ENCODE assay signal across 13 cellular contexts in the genomic region with DNA sequence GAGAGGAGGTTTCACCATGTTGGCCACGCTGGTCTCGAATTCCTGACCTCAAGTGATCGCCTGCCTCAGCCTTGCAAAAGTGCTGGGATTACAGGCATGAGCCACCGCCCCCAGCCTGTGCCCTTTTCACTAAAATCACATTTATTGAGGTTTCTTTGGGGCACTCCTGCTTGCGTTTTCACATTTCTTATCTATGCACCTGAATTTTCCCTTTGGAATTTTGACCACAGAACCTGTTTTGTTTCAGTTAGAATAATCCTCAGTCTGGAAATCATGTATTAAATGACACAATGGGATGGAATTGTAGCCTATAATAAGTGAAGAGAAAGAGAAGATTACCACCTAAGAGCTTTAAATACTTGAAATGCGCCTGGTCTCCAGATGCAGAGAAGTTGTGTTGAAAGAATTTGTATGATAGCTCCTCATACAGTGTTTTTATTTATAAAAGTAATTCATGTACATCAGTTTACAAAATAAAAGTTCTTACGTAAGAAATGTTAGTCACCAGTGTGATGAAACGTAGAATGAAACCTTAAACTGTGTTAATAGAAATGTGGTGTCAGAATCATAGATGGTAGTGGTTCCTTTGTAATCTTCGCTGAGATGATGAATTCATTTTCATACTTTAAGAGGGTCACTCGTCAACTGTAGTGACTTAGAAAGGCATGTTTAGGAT.
A peak's percentile ranks its signal among the peaks of the same experiment; 100 is the strongest.
DNase-seq lines count a peak whose midpoint lies in the region; ATAC-seq, FAIRE-seq and TF ChIP-seq lines count a peak whose summit lies in the region.
"Had no signal": no experiment of that assay in that cellular context is flagged by ENCODE, and none has a peak within 500 bp of the region (broad histone marks: within the 10 kb centered on the region; RNA-seq: fewer than 3 reads in every experiment).

No MANE protein-coding gene starts in this region.

- H3K79me2 ChIP-seq in astrocyte (ENCODE audit: insufficient read depth, low read length), result peaks cover 96% of the 10 kb centered on the region

- H3K4me3 ChIP-seq in astrocyte (ENCODE audit: insufficient read depth, low read depth, low read length), result no peak overlapping the region

- H3K27ac Mint-ChIP-seq in astrocyte (ENCODE audit: unreplicated experiment), result no peak overlapping the region
- H3K27ac Mint-ChIP-seq in memory B cell, result peak overlapping the region; percentile 37
- no peak overlapping the region for H3K27ac Mint-ChIP-seq in activated CD4-positive, alpha-beta T cell treated with anti-CD3 and anti-CD28 coated beads, Interleukin-2, amount 10 ng/mL, durations not matched to agents 7 days and 5 days
- H3K27ac Mint-ChIP-seq: activated naive CD4-positive, alpha-beta T cell treated with anti-CD3 and anti-CD28 coated beads, Interleukin-2, amount 10 ng/mL, durations not matched to agents 7 days and 5 days; B cell; T-helper 17 cell had no signal

- no peak overlapping the region for H3K4me2 ChIP-seq in astrocyte (ENCODE audit: low read length)

- TF ChIP-seq CTCF in astrocyte (IDR thresholded peaks at IDR 0.05; ENCODE audit: insufficient read depth, low read depth, low read length) (no peak), GM13976 (IDR thresholded peaks at IDR 0.05; ENCODE audit: borderline replicate concordance, control extremely low read depth, extremely low read depth, insufficient read depth, missing control alignments) (no peak)

- H3K4me1 Mint-ChIP-seq in astrocyte (ENCODE audit: low read depth, unreplicated experiment) (peaks cover 6% of the 10 kb centered on the region), memory B cell (peaks cover 18% of the 10 kb centered on the region)
- peaks cover 12% of the 10 kb centered on the region for H3K4me1 Mint-ChIP-seq in activated CD4-positive, alpha-beta T cell treated with anti-CD3 and anti-CD28 coated beads, Interleukin-2, amount 10 ng/mL, durations not matched to agents 7 days and 5 days

- POLR2A ChIA-PET in activated CD4-positive, alpha-beta T cell treated with anti-CD3 and anti-CD28 coated beads, Interleukin-2, amount 10 ng/mL, durations not matched to agents 7 days and 5 days (lab: Charles Lee), result no interaction called here

- H3K36me3 Mint-ChIP-seq in astrocyte (ENCODE audit: low read depth, unreplicated experiment) (peaks cover 8% of the 10 kb centered on the region), memory B cell (peaks cover 16% of the 10 kb centered on the region)
- peaks cover 9% of the 10 kb centered on the region for H3K36me3 Mint-ChIP-seq in activated CD4-positive, alpha-beta T cell treated with anti-CD3 and anti-CD28 coated beads, Interleukin-2, amount 10 ng/mL, durations not matched to agents 7 days and 5 days (ENCODE audit: low read depth)

- H3K4me1 ChIP-seq in astrocyte (ENCODE audit: insufficient read depth, low read length), result no peaks in the 10 kb centered on the region

- H3K27me3 ChIP-seq in astrocyte (ENCODE audit: insufficient read depth, low read length), result no peaks in the 10 kb centered on the region

- DNase-seq in AG20443 (ENCODE audit: low spot score) (peak; percentile 15), HS-5 (ENCODE audit: low read depth) (peak; percentile 58), astrocyte (ENCODE audit: low read depth) (peak; percentile 53), memory B cell (ENCODE audit: low spot score in 2 of 2) (no peak), GM13976 (ENCODE audit: low spot score) (no peak), OCI-M2 (lab: John Stamatoyannopoulos, UW; ENCODE audit: unreplicated experiment) (no peak)
- DNase-seq in activated CD4-positive, alpha-beta T cell treated with anti-CD3 and anti-CD28 coated beads, Interleukin-2, amount 50 U/mL, for 1 hour, result no peak
- DNase-seq in activated CD4-positive, alpha-beta T cell treated with anti-CD3 and anti-CD28 coated beads, Interleukin-2, amount 10 ng/mL, durations not matched to agents 7 days and 5 days, result no peak
- DNase-seq: activated CD8-positive, alpha-beta memory T cell treated with anti-CD3 and anti-CD28 coated beads for 24 hours; activated naive CD4-positive, alpha-beta T cell treated with anti-CD3 and anti-CD28 coated beads, Interleukin-2, amount 10 ng/mL, durations not matched to agents 7 days and 5 days; left ventricle myocardium superior; T-helper 17 cell had no signal

- CTCF ChIA-PET in activated CD4-positive, alpha-beta T cell treated with anti-CD3 and anti-CD28 coated beads, Interleukin-2, amount 10 ng/mL, durations not matched to agents 7 days and 5 days (lab: Charles Lee), result no interaction called here

- peaks cover 66% of the 10 kb centered on the region for H4K20me1 ChIP-seq in astrocyte (ENCODE audit: insufficient read depth, low read length)

- H3K27me3 Mint-ChIP-seq in astrocyte (ENCODE audit: low read depth, unreplicated experiment) (no peaks in the 10 kb centered on the region), memory B cell (no peaks in the 10 kb centered on the region)
- no peaks in the 10 kb centered on the region for H3K27me3 Mint-ChIP-seq in activated CD4-positive, alpha-beta T cell treated with anti-CD3 and anti-CD28 coated beads, Interleukin-2, amount 10 ng/mL, durations not matched to agents 7 days and 5 days
- H3K27me3 Mint-ChIP-seq: activated naive CD4-positive, alpha-beta T cell treated with anti-CD3 and anti-CD28 coated beads, Interleukin-2, amount 10 ng/mL, durations not matched to agents 7 days and 5 days; B cell; T-helper 17 cell had no signal

- no peak overlapping the region for H3K9ac ChIP-seq in astrocyte (ENCODE audit: low read length)

- FAIRE-seq in astrocyte (lab: Jason Lieb, UNC), result no peak

- H3K9me3 ChIP-seq in astrocyte (ENCODE audit: insufficient read depth, low read depth, low read length), result no peaks in the 10 kb centered on the region

- H3K36me3 ChIP-seq in astrocyte (ENCODE audit: insufficient read depth, low read length), result no peaks in the 10 kb centered on the region

- H3K4me3 Mint-ChIP-seq in astrocyte (ENCODE audit: unreplicated experiment) (no peak overlapping the region), memory B cell (no peak overlapping the region)
- H3K4me3 Mint-ChIP-seq in activated CD4-positive, alpha-beta T cell treated with anti-CD3 and anti-CD28 coated beads, Interleukin-2, amount 10 ng/mL, durations not matched to agents 7 days and 5 days, result no peak overlapping the region
- H3K4me3 Mint-ChIP-seq: activated naive CD4-positive, alpha-beta T cell treated with anti-CD3 and anti-CD28 coated beads, Interleukin-2, amount 10 ng/mL, durations not matched to agents 7 days and 5 days; B cell; T-helper 17 cell had no signal

- no peak for ATAC-seq in memory B cell (ENCODE audit: low read depth)
- ATAC-seq: left ventricle myocardium superior, T-helper 17 cell had no signal

- H2AFZ ChIP-seq in astrocyte (ENCODE audit: low read depth, low read length), result no peak overlapping the region

- H3K9me3 Mint-ChIP-seq in astrocyte (ENCODE audit: unreplicated experiment) (peaks cover 2% of the 10 kb centered on the region), memory B cell (no peaks in the 10 kb centered on the region)
- H3K9me3 Mint-ChIP-seq in activated CD4-positive, alpha-beta T cell treated with anti-CD3 and anti-CD28 coated beads, Interleukin-2, amount 10 ng/mL, durations not matched to agents 7 days and 5 days, result peaks cover 5% of the 10 kb centered on the region
- H3K9me3 Mint-ChIP-seq: activated naive CD4-positive, alpha-beta T cell treated with anti-CD3 and anti-CD28 coated beads, Interleukin-2, amount 10 ng/mL, durations not matched to agents 7 days and 5 days had no signal

- in situ Hi-C loops in GM13976 (cut with MboI; ENCODE audit: low sequenced_read_pairs, unreplicated experiment), result no loop called here

- H3K27ac ChIP-seq in astrocyte (ENCODE audit: low read depth, low read length), result no peak overlapping the region

Comparison
In these comparisons a context has a peak if more than half of its experiments do, and no peak if none do; other contexts are left out.
1. DNase-seq: peak in AG20443 (single experiment), HS-5 (single experiment) and astrocyte (single experiment); none in memory B cell (0 of 2), GM13976 (single experiment), activated CD4-positive, alpha-beta T cell treated with anti-CD3 and anti-CD28 coated beads, Interleukin-2, amount 50 U/mL, for 1 hour (single experiment), activated CD4-positive, alpha-beta T cell treated with anti-CD3 and anti-CD28 coated beads, Interleukin-2, amount 10 ng/mL, durations not matched to agents 7 days and 5 days (single experiment) and OCI-M2 (single experiment).